ENCODE assay signal across 18 cellular contexts in genomic region chr6:40542175-40542764, GRCh38. TPM values are rescaled to one million over a fixed set of nuclear protein-coding genes. Genes with fewer than 3 reads are reported as not detected.
DNase-seq lines count a peak whose midpoint lies in the region; ATAC-seq and TF ChIP-seq lines count a peak whose summit lies in the region.
"Had no signal": no experiment of that assay in that cellular context is flagged by ENCODE, and none has a peak within 500 bp of the region (broad histone marks: within the 10 kb centered on the region; RNA-seq: fewer than 3 reads in every experiment).

No MANE protein-coding gene starts in this region.

- no peak overlapping the region for H3K4ac ChIP-seq in H9 (ENCODE audit: low read depth, low read length)
- H3K4ac ChIP-seq in neuronal stem cell (ENCODE audit: low read length): no peak overlapping the region

- no peaks in the 10 kb centered on the region for H3K36me3 ChIP-seq in CD8-positive, alpha-beta T cell (ENCODE audit: insufficient read depth, low read length)
- H3K36me3 ChIP-seq in neuronal stem cell (replicated peaks in 1 of 2; ENCODE audit: control insufficient read depth in 2 of 2, insufficient read depth in 2 of 2, low read length in 2 of 2) (no peaks in the 10 kb centered on the region), colonic mucosa (no peaks in the 10 kb centered on the region)

- WGBS in H9 (ENCODE audit: extremely low coverage, insufficient read length, low lambda C conversion rate): no CpG with 5 or more reads among the region's 5 CpGs
- WGBS in neuronal stem cell (ENCODE audit: extremely low coverage in 2 of 2, insufficient read length in 2 of 2, insufficient replicate concordance in 1 of 2), 2 donors: no CpG with 5 or more reads among the region's 5 CpGs

- no peak overlapping the region for H2BK120ac ChIP-seq in H9 (ENCODE audit: low read depth, low read length, poor library complexity, severe bottlenecking)
- H2BK120ac ChIP-seq in neuronal stem cell (ENCODE audit: low read depth, low read length): no peak overlapping the region

- no peak overlapping the region for H3K18ac ChIP-seq in H9 (ENCODE audit: insufficient read length, low read depth, low read length)
- H3K18ac ChIP-seq in neuronal stem cell (ENCODE audit: low read length): no peak overlapping the region

- H4K20me1 ChIP-seq in H9 (ENCODE audit: control insufficient read depth, insufficient read depth, insufficient read length): no peaks in the 10 kb centered on the region

- no peak overlapping the region for H4K8ac ChIP-seq in H9 (replicated peaks; ENCODE audit: insufficient read length, low read depth, low read length)
- H4K8ac ChIP-seq in neuronal stem cell (ENCODE audit: low read depth, low read length): no peak overlapping the region

- no peak overlapping the region for H2AK5ac ChIP-seq in H9 (ENCODE audit: insufficient read length, low read length)
- no peak overlapping the region for H2AK5ac ChIP-seq in neuronal stem cell (ENCODE audit: low read depth, low read length)

- H3T11ph ChIP-seq in H9 (ENCODE audit: low read length): no peak overlapping the region

- intact Hi-C loops in CD8-positive, alpha-beta T cell (cut with DNase I, micrococcal nuclease): no loop called here
- intact Hi-C loops in dorsolateral prefrontal cortex (cut with DNase I) (no loop called here), colonic mucosa (cut with DNase I) (no loop called here)

- ATAC-seq in CD8-positive, alpha-beta T cell: no peak
- ATAC-seq in HG03342 (IDR thresholded peaks at IDR 0.05; ENCODE audit: unreplicated experiment): no peak
- no peak for ATAC-seq in GM19452 (IDR thresholded peaks at IDR 0.05; ENCODE audit: unreplicated experiment)
- ATAC-seq: HCT116, HepG2 had no signal

- no peaks in the 10 kb centered on the region for H3K9me3 ChIP-seq in CD8-positive, alpha-beta T cell (ENCODE audit: low read length)
- H3K9me3 ChIP-seq in H9 (ENCODE audit: control insufficient read depth, low read depth, low read length) (no peaks in the 10 kb centered on the region), neuronal stem cell (replicated peaks in 1 of 2; ENCODE audit: control insufficient read depth in 2 of 2, insufficient read depth in 1 of 2, low read depth in 1 of 2, low read length in 2 of 2) (no peaks in the 10 kb centered on the region), colonic mucosa (no peaks in the 10 kb centered on the region)

- no peak overlapping the region for H2BK12ac ChIP-seq in H9 (ENCODE audit: insufficient read length, low read depth, low read length)
- H2BK12ac ChIP-seq in neuronal stem cell (ENCODE audit: low read length): no peak overlapping the region

- H3K9me3 Mint-ChIP-seq in CD8-positive, alpha-beta T cell: no peaks in the 10 kb centered on the region
- no peaks in the 10 kb centered on the region for H3K9me3 Mint-ChIP-seq in H9

- H3K4me1 ChIP-seq in CD8-positive, alpha-beta T cell (ENCODE audit: insufficient read depth, low read length): no peaks in the 10 kb centered on the region
- H3K4me1 ChIP-seq in H9 (ENCODE audit: insufficient read depth, low read length): peaks cover 2% of the 10 kb centered on the region; the same call in 1 of the 2 replicates
- peaks cover 0 to 22% of the 10 kb centered on the region in 2 donors for H3K4me1 ChIP-seq in neuronal stem cell (ENCODE audit: control insufficient read depth in 2 of 2, insufficient read depth in 1 of 2, low read depth in 1 of 2, low read length in 2 of 2)
- H3K4me1 ChIP-seq in colonic mucosa: no peaks in the 10 kb centered on the region

- no peak overlapping the region for H4K5ac ChIP-seq in H9 (ENCODE audit: insufficient read length, low read depth, low read length)

- no peak for DNase-seq in CD8-positive, alpha-beta T cell
- DNase-seq in H9 (peak; percentile 51), dorsolateral prefrontal cortex (no peak), neuronal stem cell (ENCODE audit: low spot score) (no peak), colonic mucosa (no peak)
- no peak for DNase-seq in activated CD8-positive, alpha-beta memory T cell treated with anti-CD3 and anti-CD28 coated beads for 24 hours
- DNase-seq: KBM-7, NCI-H1694 treated with DMSO at 0.1 percent for 48 hours, NCI-H2227 treated with DMSO at 0.1 percent for 48 hours, PC-9, SIG-M5 had no signal

- H2BK20ac ChIP-seq in H9 (ENCODE audit: low read depth, low read length, poor library complexity, severe bottlenecking): no peak overlapping the region

- POLR2A ChIA-PET in CD8-positive, alpha-beta T cell (lab: Charles Lee): interaction anchor here (0.7 kb wide), 1 partner anchor 13 kb away, joined by 3 read pairs; no protein-coding TSS in a partner anchor

- H2BK5ac ChIP-seq in H9 (ENCODE audit: insufficient read length, low read length): no peak overlapping the region
- no peak overlapping the region for H2BK5ac ChIP-seq in neuronal stem cell (ENCODE audit: low read length)

- no peak overlapping the region for H2AFZ ChIP-seq in H9 (ENCODE audit: low read length)
- H2AFZ ChIP-seq in neuronal stem cell (ENCODE audit: low read length): no peak overlapping the region
- H2AFZ ChIP-seq: PC-9 had no signal

- no peak overlapping the region for H4K91ac ChIP-seq in H9 (ENCODE audit: insufficient read length, low read depth, low read length)
- no peak overlapping the region for H4K91ac ChIP-seq in neuronal stem cell (ENCODE audit: low read depth, low read length, poor library complexity)

- CTCF ChIA-PET in CD8-positive, alpha-beta T cell (lab: Charles Lee): no interaction called here

- H3K79me2 ChIP-seq in H9 (ENCODE audit: insufficient read depth, low read length): no peaks in the 10 kb centered on the region

- no peaks in the 10 kb centered on the region for H3K4me1 Mint-ChIP-seq in CD8-positive, alpha-beta T cell (ENCODE audit: low read depth)
- peaks cover 51 to 77% of the 10 kb centered on the region in 2 experiments for H3K4me1 Mint-ChIP-seq in H9

- H3K4me3 ChIP-seq in CD8-positive, alpha-beta T cell (ENCODE audit: low read depth, low read length): no peak overlapping the region
- H3K4me3 ChIP-seq in dorsolateral prefrontal cortex (no peak overlapping the region), neuronal stem cell (ENCODE audit: low read length in 2 of 2) (no peak overlapping the region), colonic mucosa (no peak overlapping the region)
- H3K4me3 ChIP-seq: PC-9 had no signal

- H3K27me3 ChIP-seq in CD8-positive, alpha-beta T cell (ENCODE audit: insufficient read depth, low read length): no peaks in the 10 kb centered on the region
- H3K27me3 ChIP-seq in H9 (ENCODE audit: insufficient read depth, low read length) (no peaks in the 10 kb centered on the region), dorsolateral prefrontal cortex (peaks cover 0 to 4% (median 0%) of the 10 kb centered on the region in 45 donors), neuronal stem cell (ENCODE audit: control insufficient read depth in 3 of 3, insufficient read depth in 3 of 3, low read depth in 1 of 3, low read length in 3 of 3) (peaks cover 0 to 10% (median 0%) of the 10 kb centered on the region in 3 experiments), colonic mucosa (no peaks in the 10 kb centered on the region)

- no peak overlapping the region for H3K4me3 Mint-ChIP-seq in CD8-positive, alpha-beta T cell
- H3K4me3 Mint-ChIP-seq in H9: peak overlapping the region in 1 of 2 experiments; percentile 25; a peak in 1 of 5 replicates

- H3K36me3 Mint-ChIP-seq in CD8-positive, alpha-beta T cell: no peaks in the 10 kb centered on the region
- no peaks in the 10 kb centered on the region for H3K36me3 Mint-ChIP-seq in H9 (ENCODE audit: insufficient read depth in 1 of 3, low read depth in 3 of 3)

- H3K14ac ChIP-seq in H9 (ENCODE audit: insufficient read depth, low read length) (no peak overlapping the region), neuronal stem cell (ENCODE audit: low read length) (peak overlapping the region; percentile 5)

- H3K9ac ChIP-seq in H9 (ENCODE audit: extremely low read depth, insufficient read length, low read length) (no peak overlapping the region), neuronal stem cell (ENCODE audit: low read depth, low read length, poor library complexity) (no peak overlapping the region), colonic mucosa (ENCODE audit: low read depth in 2 of 2, low read length in 2 of 2) (no peak overlapping the region)

- peaks cover 8% of the 10 kb centered on the region for H3K27me3 Mint-ChIP-seq in CD8-positive, alpha-beta T cell (ENCODE audit: low read depth)
- peaks cover 6% of the 10 kb centered on the region for H3K27me3 Mint-ChIP-seq in H9 (ENCODE audit: low read depth)

- TF ChIP-seq CTCF in CD8-positive, alpha-beta T cell (IDR thresholded peaks at IDR 0.05): no peak
- no peak for TF ChIP-seq CTCF in H9 (conservative IDR thresholded peaks at IDR 0.05)
- no peak for TF ChIP-seq CTCF in dorsolateral prefrontal cortex (IDR thresholded peaks at IDR 0.05 in 54 of 56, conservative IDR thresholded peaks at IDR 0.05 in 2 of 56; ENCODE audit: low read depth in 1 of 56, partially characterized antibody in 56 of 56)
- no peak for TF ChIP-seq CTCF in colonic mucosa (IDR thresholded peaks at IDR 0.05)

- H3K4me2 ChIP-seq in H9 (ENCODE audit: insufficient read depth, insufficient read length, low read length) (no peak overlapping the region), neuronal stem cell (ENCODE audit: insufficient read depth, low read length, poor library complexity, severe bottlenecking) (no peak overlapping the region)
- H3K4me2 ChIP-seq: PC-9 had no signal

- H3K56ac ChIP-seq in H9 (ENCODE audit: insufficient read length, low read depth, low read length): no peak overlapping the region

- no peak overlapping the region for H3K23ac ChIP-seq in H9 (ENCODE audit: insufficient read length, low read depth, low read length)
- H3K23ac ChIP-seq in neuronal stem cell (ENCODE audit: low read depth, low read length, poor library complexity): peak overlapping the region; percentile 5

- H3K79me1 ChIP-seq in H9 (ENCODE audit: insufficient read depth, low read depth, low read length, poor library complexity, severe bottlenecking) (no peaks in the 10 kb centered on the region), neuronal stem cell (ENCODE audit: low read depth, low read length) (no peaks in the 10 kb centered on the region)

- H2BK15ac ChIP-seq in H9 (ENCODE audit: low read depth, low read length) (no peak overlapping the region), neuronal stem cell (ENCODE audit: low read length) (no peak overlapping the region)

- H3K27ac ChIP-seq in CD8-positive, alpha-beta T cell (ENCODE audit: low read depth, low read length): no peak overlapping the region
- H3K27ac ChIP-seq in H9 (ENCODE audit: insufficient read length, low read depth, low read length) (no peak overlapping the region), dorsolateral prefrontal cortex (peak overlapping the region in 36 of 59 donors; percentile 9 to 84 (median 40)), neuronal stem cell (replicated peaks; ENCODE audit: low read length) (no peak overlapping the region), colonic mucosa (no peak overlapping the region)
- H3K27ac ChIP-seq: C4-2B, PC-9, RWPE1 had no signal

- peak overlapping the region; percentile 52 for H3K27ac Mint-ChIP-seq in CD8-positive, alpha-beta T cell
- H3K27ac Mint-ChIP-seq in H9: peak overlapping the region in 1 of 3 experiments; percentile 82; a peak in 2 of 7 replicates

- no peaks in the 10 kb centered on the region for H3K23me2 ChIP-seq in H9 (ENCODE audit: insufficient read length, low read depth, low read length, poor library complexity, severe bottlenecking)

RNA-seq across cellular contexts. Expression of gene LRFN2, which starts 44.9 kb away (rescaled TPM):
- total RNA-seq in CD8-positive, alpha-beta T cell: under 1 TPM; 0.11 TPM
- total RNA-seq in H9 (2021) (0.11 and 0.13 TPM in 2 replicates), dorsolateral prefrontal cortex (10 to 100 TPM in 119 of 120 experiments, 1 to 10 TPM in 1; 7.1 to 43.1 (median 29.0) TPM), colonic mucosa (under 1 TPM; 0.21 to 0.22 TPM)
- polyA plus RNA-seq in neuronal stem cell (2013, experiment 1 of 2): 0.33 TPM
- polyA plus RNA-seq in neuronal stem cell (2013, experiment 2 of 2): 0.33 TPM
- total RNA-seq: G401, HepG2, PC-9 had no signal
- polyA plus RNA-seq: HepG2 had no signal

Comparison
In these comparisons a context has a peak if more than half of its experiments do, and no peak if none do; other contexts are left out.
1. H3K27ac ChIP-seq: peak in dorsolateral prefrontal cortex (36 of 59); none in CD8-positive, alpha-beta T cell (single experiment), H9 (single experiment), neuronal stem cell (single experiment) and colonic mucosa (single experiment).